Comparison of ENCODE assay signal across 8 cellular contexts in genomic region chr16:74430036-74430712, GRCh38. TPM values are rescaled to one million over a fixed set of nuclear protein-coding genes. Genes with fewer than 3 reads are reported as not detected.
DNase-seq lines count a peak whose midpoint lies in the region; ATAC-seq, FAIRE-seq and TF ChIP-seq lines count a peak whose summit lies in the region.
"Not testable (repeated sequence)": the region's sequence is repeated elsewhere in the genome, so short reads cannot be mapped to it uniquely, and the experiment has no call there.

No MANE protein-coding gene starts in this region.

- TF ChIP-seq CTCF in A549 (IDR thresholded peaks at IDR 0.05) (peak; percentile 75), choroid plexus epithelial cell (conservative IDR thresholded peaks at IDR 0.05; ENCODE audit: low read depth, low read length) (peak; percentile 67), kidney (IDR thresholded peaks at IDR 0.05; ENCODE audit: borderline replicate concordance, extremely low read depth, insufficient read depth) (peak; percentile 68)

- TF ChIP-seq EP300 in A549 (IDR thresholded peaks at IDR 0.05): not testable (repeated sequence)

- not testable (repeated sequence) for H3K27ac ChIP-seq in A549; kidney (ENCODE audit: low read depth in 2 of 2, low read length in 2 of 2)

- H3K36me3 ChIP-seq in kidney (ENCODE audit: control insufficient read depth in 1 of 2, insufficient read depth in 2 of 2, low read length in 2 of 2): not testable (repeated sequence)

- CTCF ChIA-PET in A549 (lab: Yijun Ruan, JAX): not testable (repeated sequence)

- intact Hi-C loops in kidney (cut with DNase I): not testable (repeated sequence)

- TF ChIP-seq RAD21 in A549 (conservative IDR thresholded peaks at IDR 0.05 in 1 of 2, IDR thresholded peaks at IDR 0.05 in 1 of 2): peak; percentile 59 to 63

- POLR2A ChIA-PET in A549 (lab: Yijun Ruan, JAX): not testable (repeated sequence)

- peak; percentile 31 to 44 for DNase-seq in A549 (ENCODE audit: low read depth in 1 of 2, low spot score in 1 of 2)
- peak; percentile 51 for DNase-seq in NOMO-1 treated with DMSO at 0.1 percent for 48 hours (lab: John Stamatoyannopoulos, UW; ENCODE audit: unreplicated experiment)
- peak; percentile 35 to 40 for DNase-seq in activated CD4-positive, alpha-beta T cell treated with anti-CD3 and anti-CD28 coated beads, Interleukin-2, amount 50 U/mL, for 4 hours
- DNase-seq in choroid plexus epithelial cell (ENCODE audit: low read depth): peak; percentile 46
- DNase-seq in kidney: not testable (repeated sequence)
- DNase-seq in stimulated activated CD4-positive, alpha-beta T cell treated with anti-CD3 and anti-CD28 coated beads, Interleukin-12 subunit alpha, Interleukin-12 subunit beta, amount 100 ng/mL, for 4 hours: peak; percentile 27

- FAIRE-seq in A549 (lab: Jason Lieb, UNC); kidney (lab: Jason Lieb, UNC): not testable (repeated sequence)

- peak overlapping the region in 1 of 2 donors; percentile 24 for H3K9ac ChIP-seq in kidney (ENCODE audit: low read length in 2 of 2)

- not testable (repeated sequence) for H3K4me3 ChIP-seq in A549; choroid plexus epithelial cell (ENCODE audit: low read depth, low read length); kidney (ENCODE audit: low read length in 2 of 2)

- not testable (repeated sequence) for H3K4me1 ChIP-seq in A549; kidney (ENCODE audit: control insufficient read depth in 1 of 2, insufficient read depth in 1 of 2, low read depth in 1 of 2, low read length in 2 of 2)

- not testable (repeated sequence) for H3K9me3 ChIP-seq in A549; kidney (ENCODE audit: control insufficient read depth in 1 of 2, low read length in 2 of 2)

- TF ChIP-seq POLR2A in A549 (IDR thresholded peaks at IDR 0.05; ENCODE audit: low read length): not testable (repeated sequence)

- H3K4me2 ChIP-seq in A549: not testable (repeated sequence)

- WGBS in A549 (ENCODE audit: missing lambda C conversion rate): 39% methylated on average over 13 of the region's 13 CpGs

- peak; percentile 80 to 88 for ATAC-seq in A549
- peak; percentile 69 for ATAC-seq in GM18502 (IDR thresholded peaks at IDR 0.05; ENCODE audit: poor library complexity, unreplicated experiment)
- ATAC-seq in HG03354 (IDR thresholded peaks at IDR 0.05; ENCODE audit: poor library complexity, severe bottlenecking, unreplicated experiment): peak; percentile 82

TF ChIP-seq in A549, 52 proteins besides CTCF, POLR2A, EP300 and RAD21:
- peak; percentile 44; the same call in 2 of the 3 replicates for TF ChIP-seq SMC3 (IDR thresholded peaks at IDR 0.05)
- TF ChIP-seq BHLHE40 (IDR thresholded peaks at IDR 0.05; ENCODE audit: low read depth, low read length): peak; percentile 72
- peak; percentile 47; the same call in 1 of the 2 replicates for TF ChIP-seq USF2 (IDR thresholded peaks at IDR 0.05)

RNA-seq across cellular contexts. Expression of gene CLEC18B, which starts 8.9 kb away (rescaled TPM):
- polyA plus RNA-seq in A549 (2011; rRNA removed): 0.26 and 0.50 TPM in 2 replicates
- polyA plus RNA-seq in A549 (2012; cell fraction: cytosol; rRNA removed): 0.29 and 0.36 TPM in 2 replicates
- 2.5 and 3.6 TPM in 2 replicates for polyA plus RNA-seq in A549 (2012; cell fraction: nucleus; rRNA removed)
- 0.31 to 0.69 TPM (median 0.51 TPM) in 3 replicates for polyA plus RNA-seq in A549 (2017; fragmentation: RNase III; extraction: RNeasy Plus Mini Kit Qiagen cat#74134 plus additional on column Dnase treatment)
- polyA minus RNA-seq in A549 (2011; rRNA and poly(A)+ RNA removed): 0.63 and 0.70 TPM in 2 replicates
- 5.3 TPM for total RNA-seq in kidney
- 46.1 TPM for polyA plus RNA-seq in kidney (ENCODE audit: insufficient read depth, low read depth, low replicate concordance)

RNA-seq across cellular contexts. Expression of gene NPIPB15, which starts 54.1 kb away (rescaled TPM):
- polyA plus RNA-seq in A549 (2011; rRNA removed): 0.61 and 1.0 TPM in 2 replicates
- polyA plus RNA-seq in A549 (2012; cell fraction: cytosol; rRNA removed): not detected in 2 replicates
- 0.95 and 2.0 TPM in 2 replicates for polyA plus RNA-seq in A549 (2012; cell fraction: nucleus; rRNA removed)
- 0.50 to 0.70 TPM (median 0.61 TPM) in 3 replicates for polyA plus RNA-seq in A549 (2017; fragmentation: RNase III; extraction: RNeasy Plus Mini Kit Qiagen cat#74134 plus additional on column Dnase treatment)
- polyA minus RNA-seq in A549 (2011; rRNA and poly(A)+ RNA removed): not detected in 2 replicates
- total RNA-seq in kidney: 5.2 TPM
- polyA plus RNA-seq in kidney (ENCODE audit: insufficient read depth, low read depth, low replicate concordance): not detected

Comparison
In these comparisons a context has a peak if more than half of its experiments do, and no peak if none do; other contexts are left out.
1. RNA of gene CLEC18B, which starts 8.9 kb away (polyA plus RNA-seq): 46.1 TPM in kidney (single experiment); 0.26 to 3.6 TPM in A549; every median in the first group is over 10 times any median in the second.
2. Peak in every context shown above with its lines, with median percentiles within 50 percentile points of each other: ATAC-seq and CTCF ChIP-seq.